8 cellular contexts compared by ENCODE assay signal in the genomic region with DNA sequence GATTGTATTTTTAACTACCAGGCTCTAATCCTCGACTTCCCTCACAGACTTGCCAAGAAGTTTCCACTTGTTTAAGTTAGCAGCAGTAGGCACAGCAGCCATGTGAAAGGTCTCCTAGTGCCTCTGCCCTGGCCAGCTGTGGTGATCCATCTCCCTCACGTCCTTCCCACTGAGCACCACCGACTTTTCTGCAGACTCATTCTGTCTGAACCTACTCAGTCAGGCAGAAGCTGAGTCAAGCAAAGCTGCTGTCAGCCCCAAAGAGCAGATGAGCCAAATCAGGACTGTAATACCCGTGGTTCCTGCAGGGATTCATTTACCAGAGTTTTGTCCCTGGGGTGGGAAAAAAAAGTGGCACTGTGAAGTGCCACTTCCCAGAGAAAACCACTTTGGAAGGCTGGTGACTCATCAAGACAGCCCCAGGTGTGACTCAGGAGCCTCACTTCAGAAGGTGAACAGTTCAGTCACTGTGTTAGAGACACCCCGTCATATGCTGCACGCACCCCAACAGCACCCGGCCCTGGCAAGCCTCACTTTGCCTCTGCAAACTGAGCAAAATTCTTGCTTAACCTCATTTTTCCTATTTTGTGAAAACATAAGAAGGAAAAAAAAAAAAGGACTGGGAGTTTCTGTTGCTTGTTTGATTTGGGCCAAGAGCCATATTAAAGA.
DNase-seq lines count a peak whose midpoint lies in the region; ATAC-seq, FAIRE-seq and TF ChIP-seq lines count a peak whose summit lies in the region.

No MANE protein-coding gene starts in this region.

- no peak overlapping the region for H3K27ac Mint-ChIP-seq in stimulated activated memory B cell treated with anti-CD40 and anti-IgM and Interleukin-4, amounts not matched to agents 10 μg/mL and 1 μg/mL and 100 μg/mL, for 72 hours

- H3K27me3 Mint-ChIP-seq in stimulated activated memory B cell treated with anti-CD40 and anti-IgM and Interleukin-4, amounts not matched to agents 10 μg/mL and 1 μg/mL and 100 μg/mL, for 72 hours, result no peaks in the 10 kb centered on the region

- no peak for ATAC-seq in stimulated activated memory B cell treated with anti-CD40 and anti-IgM and Interleukin-4, amounts not matched to agents 10 μg/mL and 1 μg/mL and 100 μg/mL, for 72 hours

- H3K4me1 ChIP-seq in liver (ENCODE audit: control insufficient read depth in 4 of 4, insufficient read depth in 4 of 4, low read length in 3 of 4), result peaks cover 10 to 34% (median 23%) of the 10 kb centered on the region in 4 donors

- peak; percentile 87 for DNase-seq in HK-2 (ENCODE audit: unreplicated experiment)
- peak; percentile 87 for DNase-seq in brain microvascular endothelial cell
- no peak for DNase-seq in posterior vena cava (ENCODE audit: low spot score)
- no peak for DNase-seq in mesenteric fat pad (ENCODE audit: low spot score)
- no peak for DNase-seq in NCI-H1092 treated with DMSO at 0.1 percent for 48 hours (lab: John Stamatoyannopoulos, UW)

- no peak for TF ChIP-seq RAD21 in liver (IDR thresholded peaks at IDR 0.05)

- H3K4me1 Mint-ChIP-seq in stimulated activated memory B cell treated with anti-CD40 and anti-IgM and Interleukin-4, amounts not matched to agents 10 μg/mL and 1 μg/mL and 100 μg/mL, for 72 hours, result peaks cover 22% of the 10 kb centered on the region

- no peaks in the 10 kb centered on the region for H3K9me3 Mint-ChIP-seq in stimulated activated memory B cell treated with anti-CD40 and anti-IgM and Interleukin-4, amounts not matched to agents 10 μg/mL and 1 μg/mL and 100 μg/mL, for 72 hours

- no peaks in the 10 kb centered on the region for H3K36me3 Mint-ChIP-seq in stimulated activated memory B cell treated with anti-CD40 and anti-IgM and Interleukin-4, amounts not matched to agents 10 μg/mL and 1 μg/mL and 100 μg/mL, for 72 hours

- H3K9me3 ChIP-seq in liver (ENCODE audit: control insufficient read depth in 4 of 4, low read length in 3 of 4), result no peaks in the 10 kb centered on the region

- H3K9ac ChIP-seq in liver (ENCODE audit: low read depth in 1 of 2, low read length in 2 of 2), result no peak overlapping the region

- WGBS in liver, result 21% methylated on average over 7 of the region's 7 CpGs

- peak overlapping the region; percentile 91 for H3K27ac ChIP-seq in brain microvascular endothelial cell
- H3K27ac ChIP-seq in liver (ENCODE audit: low read depth in 1 of 2, low read length in 2 of 2), result peak overlapping the region; percentile 8 to 54

- intact Hi-C loops in posterior vena cava (cut with DNase I), result no loop called here

- H3K36me3 ChIP-seq in brain microvascular endothelial cell (replicated peaks), result no peaks in the 10 kb centered on the region
- H3K36me3 ChIP-seq in liver (ENCODE audit: control insufficient read depth in 4 of 4, insufficient read depth in 3 of 4, low read depth in 1 of 4, low read length in 3 of 4), result no peaks in the 10 kb centered on the region

- in situ Hi-C loops in brain microvascular endothelial cell (cut with HindIII; ENCODE audit: low pct_ligation_motif_present, low sequenced_read_pairs), result no loop called here

- H3K4me3 Mint-ChIP-seq in stimulated activated memory B cell treated with anti-CD40 and anti-IgM and Interleukin-4, amounts not matched to agents 10 μg/mL and 1 μg/mL and 100 μg/mL, for 72 hours, result no peak overlapping the region

- no peak for TF ChIP-seq CTCF in brain microvascular endothelial cell (IDR thresholded peaks at IDR 0.05; ENCODE audit: low read depth, low read length, missing control alignments)
- TF ChIP-seq CTCF in liver (IDR thresholded peaks at IDR 0.05; ENCODE audit: low read depth, low read length, missing input control), result no peak

- H3K27me3 ChIP-seq in brain microvascular endothelial cell (replicated peaks), result no peaks in the 10 kb centered on the region
- H3K27me3 ChIP-seq in liver (ENCODE audit: control insufficient read depth in 4 of 4, insufficient read depth in 4 of 4, low read length in 3 of 4), result no peaks in the 10 kb centered on the region

- no peak overlapping the region for H3K4me3 ChIP-seq in brain microvascular endothelial cell (ENCODE audit: low read depth, low read length)
- no peak overlapping the region for H3K4me3 ChIP-seq in liver (ENCODE audit: low read depth in 1 of 3, low read length in 3 of 3)

- peak; percentile 92 for FAIRE-seq in A204.1 (lab: Jason Lieb, UNC)

TF ChIP-seq in liver, 16 proteins besides CTCF, POLR2A, EP300 and RAD21:
- no peak for TF ChIP-seq TAF1 (conservative IDR thresholded peaks at IDR 0.05)
- peak in 1 of 2 donors; percentile 55 for TF ChIP-seq JUND (IDR thresholded peaks at IDR 0.05)

Comparison
In these comparisons a context has a peak if more than half of its experiments do, and no peak if none do; other contexts are left out.
1. DNase-seq: peak in HK-2 (single experiment) and brain microvascular endothelial cell (single experiment); none in posterior vena cava (single experiment), mesenteric fat pad (single experiment) and NCI-H1092 treated with DMSO at 0.1 percent for 48 hours (single experiment).